Comparison of ENCODE assay signal across 8 cellular contexts in the genomic region with DNA sequence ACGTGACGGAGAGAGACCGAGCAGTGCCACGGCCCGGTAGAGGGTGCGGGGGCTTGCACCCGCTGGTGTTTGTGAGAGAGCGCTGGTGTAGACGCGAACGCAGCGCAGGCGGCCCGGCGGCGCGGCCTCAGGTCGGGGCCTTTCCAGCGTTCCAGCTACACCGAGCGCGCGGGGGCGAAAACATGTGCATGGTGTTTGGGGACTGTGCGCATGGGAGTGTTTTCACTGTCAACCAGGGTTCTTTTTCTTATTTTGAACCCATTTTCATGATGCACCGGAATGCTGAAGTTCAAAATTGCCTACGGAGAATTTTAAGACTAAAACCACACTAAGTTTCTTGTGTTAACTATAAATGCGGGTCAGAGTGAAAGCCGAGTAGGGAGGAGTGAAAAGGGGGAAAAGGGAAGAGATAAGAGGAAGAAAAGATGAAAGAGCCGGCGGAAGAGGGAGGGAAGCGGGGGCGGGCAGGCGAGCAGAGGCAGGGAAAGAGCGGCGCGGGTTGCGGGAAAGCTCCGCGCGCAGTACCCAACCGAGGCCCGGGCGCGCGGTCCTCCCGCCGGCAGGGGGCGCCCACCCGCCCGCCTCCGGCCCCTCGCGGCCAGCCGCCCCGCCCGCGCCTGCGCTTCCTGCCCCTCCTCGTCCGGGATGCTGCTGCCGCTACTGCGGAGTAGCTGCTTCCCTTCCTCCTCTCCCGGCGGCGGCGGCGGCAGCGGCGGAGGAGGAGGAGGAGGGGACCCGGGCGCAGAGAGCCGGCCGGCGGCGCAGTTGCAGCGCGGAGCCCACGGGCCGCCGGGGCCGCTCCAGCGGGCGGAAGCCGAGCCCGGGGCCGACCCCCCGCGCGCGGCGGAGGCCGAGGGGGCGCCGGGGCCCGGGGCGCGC. TPM values are rescaled to one million over a fixed set of nuclear protein-coding genes. Genes with fewer than 3 reads are reported as not detected.
DNase-seq lines count a peak whose midpoint lies in the region; ATAC-seq and TF ChIP-seq lines count a peak whose summit lies in the region.

A gene with protein sequence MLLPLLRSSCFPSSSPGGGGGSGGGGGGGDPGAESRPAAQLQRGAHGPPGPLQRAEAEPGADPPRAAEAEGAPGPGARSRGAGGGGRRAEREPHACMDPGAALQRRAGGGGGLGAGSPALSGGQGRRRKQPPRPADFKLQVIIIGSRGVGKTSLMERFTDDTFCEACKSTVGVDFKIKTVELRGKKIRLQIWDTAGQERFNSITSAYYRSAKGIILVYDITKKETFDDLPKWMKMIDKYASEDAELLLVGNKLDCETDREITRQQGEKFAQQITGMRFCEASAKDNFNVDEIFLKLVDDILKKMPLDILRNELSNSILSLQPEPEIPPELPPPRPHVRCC (plus strand): TSS at position 643 of the 879 bp plus-strand sequence. CDS start 3 bp downstream, at position 646.

- peaks cover 40% of the 10 kb centered on the region for H4K20me1 ChIP-seq in DND-41 (ENCODE audit: insufficient read depth, low read length)
- no peaks in the 10 kb centered on the region for H4K20me1 ChIP-seq in GM23248 (ENCODE audit: insufficient read depth)

- H3K79me2 ChIP-seq in DND-41 (ENCODE audit: insufficient read depth, low read length) (peaks cover 45% of the 10 kb centered on the region), GM23248 (ENCODE audit: insufficient read depth) (peaks cover 44% of the 10 kb centered on the region)

- TF ChIP-seq CTCF in DND-41 (IDR thresholded peaks at IDR 0.05; ENCODE audit: borderline replicate concordance, extremely low read depth, low read length, poor library complexity, severe bottlenecking) (peak; percentile 73), foreskin fibroblast (IDR thresholded peaks at IDR 0.05; ENCODE audit: low read depth, low read length) (peak; percentile 28)

- H3K4me3 ChIP-seq in DND-41 (ENCODE audit: low read depth in 1 of 2, low read length in 2 of 2) (peak within 1 kb of the TSS; percentile 84 to 91; a peak in 3 of 4 replicates), GM23248 (peak within 1 kb of the TSS; percentile 76), foreskin fibroblast (ENCODE audit: low read depth in 1 of 2, low read length in 2 of 2) (peak within 1 kb of the TSS; percentile 63 to 96), neuron (ENCODE audit: low read length) (peak within 1 kb of the TSS; percentile 99)

- peaks cover 18% of the 10 kb centered on the region for H3F3A ChIP-seq in GM23248 (ENCODE audit: insufficient read depth)

- H3K9me3 ChIP-seq in DND-41 (ENCODE audit: insufficient read depth, low read length, severe bottlenecking) (no peaks in the 10 kb centered on the region), GM23248 (ENCODE audit: low read depth) (no peaks in the 10 kb centered on the region), neuron (ENCODE audit: low read length) (no peaks in the 10 kb centered on the region)

- in situ Hi-C loops in GM23248 (cut with MboI), result no loop called here

- peak within 1 kb of the TSS; percentile 51 for H3K27ac ChIP-seq in DND-41 (ENCODE audit: low read length)
- peak within 1 kb of the TSS; percentile 68 for H3K27ac ChIP-seq in GM23248

- H3K9me2 ChIP-seq in GM23248 (ENCODE audit: insufficient read depth), result no peaks in the 10 kb centered on the region

- ATAC-seq in DND-41 (ENCODE audit: insufficient read depth, low read depth), result peak; percentile 84

- H3K36me3 ChIP-seq in DND-41 (ENCODE audit: insufficient read depth, low read length), result peaks cover 10% of the 10 kb centered on the region
- no peaks in the 10 kb centered on the region for H3K36me3 ChIP-seq in GM23248 (ENCODE audit: low read depth)
- H3K36me3 ChIP-seq in neuron (ENCODE audit: insufficient read depth, low read length), result no peaks in the 10 kb centered on the region

- peak; percentile 87 for DNase-seq in DND-41
- peak; percentile 93 for DNase-seq in GM23248
- peak; percentile 86 for DNase-seq in LoVo (ENCODE audit: low spot score)
- peak; percentile 25 for DNase-seq in SIG-M5 (lab: John Stamatoyannopoulos, UW)
- DNase-seq in activated gamma-delta T cell (lab: John Stamatoyannopoulos, UW), result peak; percentile 81
- DNase-seq in foreskin fibroblast, result peak; percentile 85 to 94
- peak; percentile 68 for DNase-seq in stromal cell of bone marrow (ENCODE audit: low read depth)

- 1 to 2% methylated on average over 45 to 65 of the region's 98 CpGs for WGBS in GM23248 (ENCODE audit: low coverage in 1 of 2, low lambda C conversion rate in 2 of 2, missing lambda C conversion rate in 2 of 2), 2 experiments

- H3K4me1 ChIP-seq in DND-41 (ENCODE audit: insufficient read depth, low read length) (peaks cover 29% of the 10 kb centered on the region), GM23248 (ENCODE audit: insufficient read depth) (peaks cover 28% of the 10 kb centered on the region; the same call in 1 of the 2 replicates), neuron (ENCODE audit: insufficient read depth, low read length) (peaks cover 18% of the 10 kb centered on the region)

- H2AFZ ChIP-seq in DND-41 (ENCODE audit: low read depth, low read length), result peak within 1 kb of the TSS; percentile 87
- H2AFZ ChIP-seq in GM23248, result peak within 1 kb of the TSS; percentile 99
- H2AFZ ChIP-seq in neuron (ENCODE audit: low read depth, low read length), result peak within 1 kb of the TSS; percentile 85

- H3K27me3 ChIP-seq in DND-41 (ENCODE audit: insufficient read depth, low read length, poor library complexity), result no peaks in the 10 kb centered on the region
- no peaks in the 10 kb centered on the region for H3K27me3 ChIP-seq in GM23248 (replicated peaks; ENCODE audit: insufficient read depth)
- H3K27me3 ChIP-seq in neuron (ENCODE audit: insufficient read depth, low read length), result no peaks in the 10 kb centered on the region

- peak within 1 kb of the TSS; percentile 75 for H3K4me2 ChIP-seq in DND-41 (ENCODE audit: insufficient read depth, low read length)
- peak within 1 kb of the TSS; percentile 94 for H3K4me2 ChIP-seq in GM23248 (ENCODE audit: unreplicated experiment)

- H3K9ac ChIP-seq in DND-41 (ENCODE audit: low read depth, low read length) (peak within 1 kb of the TSS; percentile 94), GM23248 (peak within 1 kb of the TSS; percentile 91)

RNA-seq across cellular contexts. Expression of the gene that starts here (rescaled TPM):
- 61.6 and 73.8 TPM in 2 replicates for total RNA-seq in GM23248 (2014; rRNA removed; shearing (Covaris generic))
- polyA plus RNA-seq in GM23248 (2016; fragmentation: Nextera tagmentation; extraction: Ambion mirVana), result 4.1 and 4.4 TPM in 2 replicates

Comparison
In these comparisons a context has a peak if more than half of its experiments do, and no peak if none do; other contexts are left out.
1. Peak in every context shown above with its lines: DNase-seq, ATAC-seq, H3K4me3 ChIP-seq and H3K27ac ChIP-seq.
2. DNase-seq: peak in every context shown above with its lines; median percentile 93 in GM23248; 90 in foreskin fibroblast; 87 in DND-41; 86 in LoVo; 81 in activated gamma-delta T cell; 68 in stromal cell of bone marrow; 25 in SIG-M5.